17 cellular contexts compared by ENCODE assay signal in the genomic region with DNA sequence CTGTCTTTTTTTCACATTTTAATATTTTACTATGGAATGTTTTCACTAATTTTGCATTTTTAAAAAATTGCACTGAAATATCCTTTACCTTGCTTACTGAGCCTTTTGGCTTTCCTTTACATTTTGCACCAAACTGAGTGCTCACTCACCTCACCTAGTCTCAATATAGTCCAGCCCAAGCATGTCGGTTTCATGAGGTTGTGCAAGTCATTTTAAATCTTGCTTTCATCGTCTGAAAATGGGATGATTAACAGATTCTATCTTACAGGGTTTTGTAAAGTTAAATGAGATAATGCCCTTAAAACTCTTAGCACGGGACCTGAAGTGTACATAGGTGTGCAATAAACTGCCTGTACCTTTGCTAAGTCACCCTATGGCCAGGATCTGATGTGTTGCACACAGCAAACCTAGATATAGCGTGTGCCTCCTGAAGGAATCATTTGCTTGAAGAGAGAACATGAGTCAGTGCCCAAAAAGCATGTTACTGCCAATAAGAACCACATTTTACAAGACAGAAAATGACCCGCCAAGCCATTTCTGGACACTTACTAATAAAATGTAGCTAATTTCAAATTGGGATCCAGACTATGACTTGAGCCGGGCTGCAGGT.
DNase-seq lines count a peak whose midpoint lies in the region; ATAC-seq and TF ChIP-seq lines count a peak whose summit lies in the region.
"Had no signal": no experiment of that assay in that cellular context is flagged by ENCODE, and none has a peak within 500 bp of the region (broad histone marks: within the 10 kb centered on the region; RNA-seq: fewer than 3 reads in every experiment).

No MANE protein-coding gene starts in this region.

- no peaks in the 10 kb centered on the region for H3K9me3 ChIP-seq in SK-N-MC (ENCODE audit: low read depth, low read length)

- no peak for ATAC-seq in omental fat pad (ENCODE audit: low FRiP score)
- ATAC-seq: left lobe of liver, T-cell had no signal

- DNase-seq in EH (ENCODE audit: low read depth) (peak; percentile 63), SK-N-MC (ENCODE audit: low read depth, low spot score) (no peak), foreskin fibroblast (peak; percentile 55 to 83), stromal cell of bone marrow (ENCODE audit: low read depth) (peak; percentile 48), AML-193 (lab: John Stamatoyannopoulos, UW) (no peak), omental fat pad (ENCODE audit: low spot score) (no peak), SK-N-DZ (ENCODE audit: low spot score) (no peak), amniotic stem cell (lab: John Stamatoyannopoulos, UW) (no peak)
- DNase-seq: activated effector memory CD4-positive, alpha-beta T cell treated with anti-CD3 and anti-CD28 coated beads, Interleukin-2, amount 50 U/mL, for 16 hours; cortex of kidney; Kasumi-1; NCI-H187 treated with DMSO at 0.1 percent for 48 hours; NCI-H526 treated with DMSO at 0.1 percent for 48 hours; posterior cingulate gyrus; T-cell; WERI-Rb-1 had no signal

- no peak overlapping the region for H3K9ac ChIP-seq in SK-N-MC (ENCODE audit: insufficient read length)

- peak overlapping the region; percentile 13; the same call in 1 of the 2 replicates for H3K27ac ChIP-seq in SK-N-MC
- H3K27ac ChIP-seq: WERI-Rb-1 had no signal

- TF ChIP-seq CTCF in foreskin fibroblast (IDR thresholded peaks at IDR 0.05; ENCODE audit: low read depth, low read length) (no peak), omental fat pad (IDR thresholded peaks at IDR 0.05) (no peak)

- H3K4me3 ChIP-seq in SK-N-MC: no peak overlapping the region
- no peak overlapping the region for H3K4me3 ChIP-seq in foreskin fibroblast (ENCODE audit: low read depth in 1 of 2, low read length in 2 of 2)

- no peaks in the 10 kb centered on the region for H3K36me3 ChIP-seq in SK-N-MC (ENCODE audit: insufficient read depth, low read length)
- H3K36me3 ChIP-seq: WERI-Rb-1 had no signal

Comparison
In these comparisons a context has a peak if more than half of its experiments do, and no peak if none do; other contexts are left out.
1. DNase-seq: peak in EH (single experiment), foreskin fibroblast (2 of 2) and stromal cell of bone marrow (single experiment); none in SK-N-MC (single experiment), AML-193 (0 of 2), omental fat pad (single experiment), SK-N-DZ (single experiment) and amniotic stem cell (single experiment).